In the genomic region with DNA sequence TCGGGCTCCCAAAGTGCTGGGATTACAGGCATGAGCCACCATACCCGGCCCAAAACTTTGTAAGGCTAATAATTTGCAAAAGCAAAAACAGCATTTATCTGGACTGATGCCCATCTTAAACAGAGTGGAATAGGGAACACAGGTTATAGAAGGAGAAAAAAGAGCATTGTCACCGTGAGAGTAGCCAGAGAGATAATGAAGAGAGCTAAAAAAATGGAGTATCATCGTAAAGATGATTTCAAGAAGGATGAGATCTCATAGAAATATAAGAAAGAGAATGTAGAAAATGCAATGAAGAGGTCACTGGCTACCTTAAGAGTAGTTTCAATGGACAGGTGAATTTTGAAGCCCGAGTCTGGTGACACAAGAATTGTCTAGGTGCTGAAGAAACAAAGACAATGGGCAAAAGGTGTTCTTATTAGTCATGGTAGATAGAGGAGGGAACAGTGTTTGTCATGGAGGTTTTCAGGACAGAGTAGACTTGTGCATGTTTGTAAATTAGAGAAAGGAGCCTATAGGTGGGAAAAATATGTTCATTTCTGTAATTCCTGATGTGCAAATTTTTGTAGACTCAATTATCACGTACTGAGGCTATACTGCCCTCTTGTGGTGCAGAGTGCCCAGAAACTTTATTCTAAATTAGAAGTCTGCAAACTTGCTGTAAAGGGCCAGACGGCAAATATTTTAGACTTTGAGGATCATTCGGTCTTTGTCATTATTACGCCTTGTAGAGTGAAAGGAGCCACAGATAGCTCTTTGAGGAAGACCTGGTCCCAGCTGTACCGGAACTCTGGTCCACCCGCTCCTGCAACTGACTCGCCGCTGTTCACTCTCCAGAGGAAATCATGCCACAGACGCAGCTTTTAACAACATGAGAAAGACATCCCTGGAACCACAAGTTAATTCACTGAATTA, we compare ENCODE assay signal across 8 cellular contexts. TPM values are rescaled to one million over a fixed set of nuclear protein-coding genes. Genes with fewer than 3 reads are reported as not detected.
DNase-seq lines count a peak whose midpoint lies in the region; ATAC-seq and TF ChIP-seq lines count a peak whose summit lies in the region.

No MANE protein-coding gene starts in this region.

- no peaks in the 10 kb centered on the region for H3K36me3 ChIP-seq in ascending aorta

- no peak for ATAC-seq in HG03521 (IDR thresholded peaks at IDR 0.05; ENCODE audit: unreplicated experiment)

- no peaks in the 10 kb centered on the region for H3K4me1 ChIP-seq in ascending aorta

- peak; percentile 59 for DNase-seq in NCI-H1048 (lab: John Stamatoyannopoulos, UW)
- DNase-seq in T-helper 22 cell (ENCODE audit: low read depth), result peak; percentile 15
- DNase-seq in ascending aorta (ENCODE audit: low spot score in 2 of 2), result peak in 1 of 2 donors; percentile 74
- DNase-seq in iris pigment epithelial cell (ENCODE audit: low read depth), result peak; percentile 51
- peak; percentile 67 to 75 for DNase-seq in stimulated activated CD4-positive, alpha-beta T cell treated with anti-CD3 and anti-CD28 coated beads, Interleukin-2, amount 100 ng/mL, for 24 hours
- DNase-seq in iPS-NIHi7 (ENCODE audit: extremely low spot score), result no peak

- peak; percentile 58 to 80 (median 69) for TF ChIP-seq CTCF in ascending aorta (IDR thresholded peaks at IDR 0.05)

- H3K4me3 ChIP-seq in GM08714 (ENCODE audit: low read length), result peak overlapping the region; percentile 7; the same call in 1 of the 2 replicates
- H3K4me3 ChIP-seq in ascending aorta, result no peak overlapping the region

- no peak overlapping the region for H3K27ac ChIP-seq in ascending aorta

- H3K27me3 ChIP-seq in ascending aorta, result no peaks in the 10 kb centered on the region

- intact Hi-C loops in ascending aorta (cut with DNase I), result no loop called here

- H3K9me3 ChIP-seq in ascending aorta, result no peaks in the 10 kb centered on the region

RNA-seq across cellular contexts. Expression of a gene that starts 8.1 kb away (rescaled TPM):
- 44.6 TPM for total RNA-seq in ascending aorta

RNA-seq across cellular contexts. Expression of a gene that starts 27.2 kb away (rescaled TPM):
- total RNA-seq in ascending aorta, result 22.2 TPM

RNA-seq across cellular contexts. Expression of a gene that starts 32.0 kb away (rescaled TPM):
- total RNA-seq in ascending aorta, result 97.4 TPM

RNA-seq across cellular contexts. Expression of a gene that starts 41.0 kb away (rescaled TPM):
- 67.9 TPM for total RNA-seq in ascending aorta
